9 cellular contexts compared by ENCODE assay signal in the genomic region with DNA sequence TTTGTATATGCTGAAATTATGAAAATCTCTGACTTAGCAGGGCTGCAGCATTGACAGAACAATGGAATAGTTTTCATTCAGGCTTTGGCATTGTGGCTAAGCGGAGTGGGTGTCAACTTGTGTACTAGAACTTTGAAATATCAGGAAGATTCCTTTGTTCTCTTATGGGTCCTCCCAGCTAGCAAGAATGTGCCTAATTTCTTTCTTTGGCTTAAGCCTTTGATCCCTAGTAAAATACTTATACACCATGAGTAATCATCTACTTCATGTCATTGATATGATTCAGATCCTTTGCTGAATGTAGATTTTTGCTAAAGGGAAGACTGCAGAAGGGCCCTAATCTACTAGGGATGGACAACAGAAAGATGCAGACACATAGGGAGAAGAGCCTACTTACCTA. TPM values are rescaled to one million over a fixed set of nuclear protein-coding genes. Genes with fewer than 3 reads are reported as not detected.
DNase-seq lines count a peak whose midpoint lies in the region; ATAC-seq, FAIRE-seq and TF ChIP-seq lines count a peak whose summit lies in the region.
"Had no signal": no experiment of that assay in that cellular context is flagged by ENCODE, and none has a peak within 500 bp of the region (broad histone marks: within the 10 kb centered on the region; RNA-seq: fewer than 3 reads in every experiment).

No MANE protein-coding gene starts in this region.

- intact Hi-C loops in A673 (cut with micrococcal nuclease; ENCODE audit: unreplicated experiment) = no loop called here

- H3K27ac ChIP-seq in A673 (ENCODE audit: low read depth, low read length, poor library complexity, severe bottlenecking) (no peak overlapping the region), HL-60 (replicated peaks) (peak overlapping the region; percentile 39), astrocyte (ENCODE audit: low read depth, low read length) (peak overlapping the region; percentile 75), lung (ENCODE audit: low read depth in 1 of 2, low read length in 1 of 2) (peak overlapping the region; percentile 60 to 64), small intestine (ENCODE audit: low read depth in 1 of 2, low read length in 1 of 2) (no peak overlapping the region)

- no peak for ATAC-seq in lung (ENCODE audit: insufficient read depth, low FRiP score)

- H3K79me2 ChIP-seq in astrocyte (ENCODE audit: insufficient read depth, low read length) = peaks cover 95% of the 10 kb centered on the region

- peak overlapping the region; percentile 14 for H3K4me3 Mint-ChIP-seq in astrocyte (ENCODE audit: unreplicated experiment)

- WGBS in lung, 2 donors = 29 to 67% methylated on average over 1 of the region's 1 CpG
- 47 to 93% (median 73%) methylated on average over 1 of the region's 1 CpG for WGBS in small intestine, 3 donors

- H3K36me3 Mint-ChIP-seq in astrocyte (ENCODE audit: low read depth, unreplicated experiment) = peaks cover 5% of the 10 kb centered on the region

- BruUV-seq in A673 (replicated peaks; lab: Mats Ljungman, UMichigan) = no TSS peak

- H3K36me3 ChIP-seq in A673 (ENCODE audit: insufficient read depth, low read length, poor library complexity, severe bottlenecking) (no peaks in the 10 kb centered on the region), astrocyte (ENCODE audit: insufficient read depth, low read length) (no peaks in the 10 kb centered on the region), lung (ENCODE audit: control insufficient read depth in 2 of 2, insufficient read depth in 2 of 2, low read length in 2 of 2) (peaks cover 0 to 2% of the 10 kb centered on the region in 2 donors), small intestine (ENCODE audit: control insufficient read depth in 2 of 2, insufficient read depth in 2 of 2, low read length in 2 of 2) (no peaks in the 10 kb centered on the region)

- H3K9ac ChIP-seq in astrocyte (ENCODE audit: low read length) = peak overlapping the region; percentile 48

- peaks cover 3% of the 10 kb centered on the region for H3K9me3 Mint-ChIP-seq in astrocyte (ENCODE audit: unreplicated experiment)

- peak overlapping the region; percentile 59 for H3K27ac Mint-ChIP-seq in astrocyte (ENCODE audit: unreplicated experiment)

- no peaks in the 10 kb centered on the region for H3K9me3 ChIP-seq in A673 (ENCODE audit: low read depth, low read length, poor library complexity, severe bottlenecking)
- no peaks in the 10 kb centered on the region for H3K9me3 ChIP-seq in astrocyte (ENCODE audit: insufficient read depth, low read depth, low read length)
- H3K9me3 ChIP-seq in lung (ENCODE audit: control insufficient read depth in 2 of 2, insufficient read depth in 1 of 2, low read length in 1 of 2) = no peaks in the 10 kb centered on the region
- no peaks in the 10 kb centered on the region for H3K9me3 ChIP-seq in small intestine (ENCODE audit: control insufficient read depth, low read depth)

- peak overlapping the region; percentile 80 for H3K4me2 ChIP-seq in astrocyte (ENCODE audit: low read length)

- TF ChIP-seq CTCF in A673 (conservative IDR thresholded peaks at IDR 0.05; ENCODE audit: low read depth, low read length) (no peak), HL-60 (IDR thresholded peaks at IDR 0.05; ENCODE audit: insufficient read depth, low read length) (no peak), astrocyte (IDR thresholded peaks at IDR 0.05; ENCODE audit: insufficient read depth, low read depth, low read length) (no peak), lung (IDR thresholded peaks at IDR 0.05; ENCODE audit: control extremely low read depth, extremely low read depth) (no peak)

- H3K4me1 ChIP-seq in A673 (ENCODE audit: insufficient read depth, low read length, poor library complexity, severe bottlenecking) (peaks cover 13% of the 10 kb centered on the region), astrocyte (ENCODE audit: insufficient read depth, low read length) (peaks cover 32% of the 10 kb centered on the region), lung (ENCODE audit: control insufficient read depth in 2 of 2, insufficient read depth in 2 of 2, low read length in 2 of 2) (peaks cover 7 to 15% of the 10 kb centered on the region in 2 donors), small intestine (ENCODE audit: control insufficient read depth in 2 of 2, insufficient read depth in 1 of 2, low read depth in 1 of 2, low read length in 1 of 2) (peaks cover 4 to 15% of the 10 kb centered on the region in 2 donors)

- peaks cover 30% of the 10 kb centered on the region for H3K4me1 Mint-ChIP-seq in astrocyte (ENCODE audit: low read depth, unreplicated experiment)

- CTCF ChIA-PET in A673 (lab: Charles Lee) = no interaction called here

- POLR2A ChIA-PET in A673 (lab: Charles Lee; ENCODE audit: low non-redundant PET) = no interaction called here

- DNase-seq in A673 (ENCODE audit: low spot score) = peak; percentile 12
- no peak for DNase-seq in HL-60 (ENCODE audit: low read depth in 1 of 2, low spot score in 1 of 2)
- DNase-seq in astrocyte (ENCODE audit: low read depth) = peak; percentile 82
- no peak for DNase-seq in lung (ENCODE audit: low spot score)
- no peak for DNase-seq in stimulated activated CD4-positive, alpha-beta T cell treated with anti-CD3 and anti-CD28 coated beads, Interleukin-4, amount 100 ng/mL, for 1 hour
- no peak for DNase-seq in small intestine
- no peak for DNase-seq in GDM1 (lab: John Stamatoyannopoulos, UW)
- no peak for DNase-seq in cerebellum (ENCODE audit: low spot score)
- DNase-seq: kidney glomerular epithelial cell had no signal

- H4K20me1 ChIP-seq in astrocyte (ENCODE audit: insufficient read depth, low read length) = peaks cover 20% of the 10 kb centered on the region

- no peaks in the 10 kb centered on the region for H3K27me3 Mint-ChIP-seq in astrocyte (ENCODE audit: low read depth, unreplicated experiment)

- no peak overlapping the region for H3K4me3 ChIP-seq in A673 (ENCODE audit: low read depth, low read length, poor library complexity, severe bottlenecking)
- H3K4me3 ChIP-seq in HL-60 (replicated peaks; ENCODE audit: insufficient read depth, low read length) = no peak overlapping the region
- H3K4me3 ChIP-seq in astrocyte (ENCODE audit: insufficient read depth, low read depth, low read length) = peak overlapping the region; percentile 34
- H3K4me3 ChIP-seq in lung = no peak overlapping the region
- no peak overlapping the region for H3K4me3 ChIP-seq in small intestine (ENCODE audit: low read depth in 1 of 2, low read length in 2 of 2)

- H2AFZ ChIP-seq in astrocyte (ENCODE audit: low read depth, low read length) = no peak overlapping the region

- FAIRE-seq in astrocyte (lab: Jason Lieb, UNC) = peak; percentile 52
- FAIRE-seq in small intestine (lab: Jason Lieb, UNC) = no peak

- H3K27me3 ChIP-seq in A673 (replicated peaks; ENCODE audit: insufficient read depth, low read depth, low read length, poor library complexity) (no peaks in the 10 kb centered on the region), HL-60 (ENCODE audit: insufficient read depth, poor library complexity, severe bottlenecking) (no peaks in the 10 kb centered on the region), astrocyte (ENCODE audit: insufficient read depth, low read length) (no peaks in the 10 kb centered on the region), lung (ENCODE audit: control insufficient read depth, insufficient read depth) (no peaks in the 10 kb centered on the region), small intestine (ENCODE audit: control insufficient read depth in 2 of 2, insufficient read depth in 2 of 2, low read length in 2 of 2) (no peaks in the 10 kb centered on the region)

RNA-seq across cellular contexts. Expression of a gene that starts 6.2 kb away (rescaled TPM):
- total RNA-seq in A673 (2021) (36.1 and 40.3 TPM in 2 replicates), astrocyte (28.2 and 31.9 TPM in 2 replicates), lung (10 to 100 TPM; 50.9 to 52.5 TPM), cerebellum (57.3 TPM)
- polyA plus RNA-seq in lung (10 to 100 TPM in 1 of 2 donors, 1 to 10 TPM in 1; 9.7 to 19.6 TPM), small intestine (10 to 100 TPM in 2 of 3 donors, 1 to 10 TPM in 1; 8.4 to 22.0 (median 13.2) TPM)

RNA-seq across cellular contexts. Expression of a gene that starts 11.3 kb away (rescaled TPM):
- 89.3 and 109 TPM in 2 replicates for total RNA-seq in A673 (2021)
- 31.7 and 36.2 TPM in 2 replicates for total RNA-seq in astrocyte
- total RNA-seq in lung = 10 to 100 TPM; 23.0 to 35.3 TPM
- polyA plus RNA-seq in lung = 10 to 100 TPM; 40.2 to 98.5 TPM
- polyA plus RNA-seq in small intestine = 100 to 1,000 TPM in 1 of 3 donors, 10 to 100 TPM in 2; 56.7 to 126 (median 73.6) TPM
- 33.9 TPM for total RNA-seq in cerebellum

Comparison
In these comparisons a context has a peak if more than half of its experiments do, and no peak if none do; other contexts are left out.
1. DNase-seq: peak in A673 (single experiment) and astrocyte (single experiment); none in HL-60 (0 of 2), lung (single experiment), stimulated activated CD4-positive, alpha-beta T cell treated with anti-CD3 and anti-CD28 coated beads, Interleukin-4, amount 100 ng/mL, for 1 hour (single experiment), small intestine (single experiment), GDM1 (single experiment) and cerebellum (single experiment).
2. H3K27ac ChIP-seq: peak in HL-60 (single experiment), astrocyte (single experiment) and lung (2 of 2); none in A673 (single experiment) and small intestine (0 of 2).